17 cellular contexts compared by ENCODE assay signal in genomic region chr2:195413422-195413821, GRCh38.
A peak's percentile ranks its signal among the peaks of the same experiment; 100 is the strongest.
DNase-seq lines count a peak whose midpoint lies in the region; ATAC-seq and TF ChIP-seq lines count a peak whose summit lies in the region.
"Had no signal": no experiment of that assay in that cellular context is flagged by ENCODE, and none has a peak within 500 bp of the region (broad histone marks: within the 10 kb centered on the region; RNA-seq: fewer than 3 reads in every experiment).

No MANE protein-coding gene starts in this region.

- no peak overlapping the region for H2BK20ac ChIP-seq in H9 (ENCODE audit: low read depth, low read length, poor library complexity, severe bottlenecking)

- H3K9ac ChIP-seq in DND-41 (ENCODE audit: low read depth, low read length): no peak overlapping the region
- H3K9ac ChIP-seq in H9 (ENCODE audit: extremely low read depth, insufficient read length, low read length): no peak overlapping the region
- H3K9ac ChIP-seq: SK-N-SH had no signal

- H3K4me3 Mint-ChIP-seq in stimulated activated memory B cell treated with anti-CD40 and anti-IgM and Interleukin-4, amounts not matched to agents 10 μg/mL and 1 μg/mL and 100 μg/mL, for 72 hours: no peak overlapping the region
- H3K4me3 Mint-ChIP-seq in H9: no peak overlapping the region

- no peaks in the 10 kb centered on the region for H3K36me3 Mint-ChIP-seq in stimulated activated memory B cell treated with anti-CD40 and anti-IgM and Interleukin-4, amounts not matched to agents 10 μg/mL and 1 μg/mL and 100 μg/mL, for 72 hours
- no peaks in the 10 kb centered on the region for H3K36me3 Mint-ChIP-seq in H9 (ENCODE audit: insufficient read depth in 1 of 3, low read depth in 3 of 3)

- no peaks in the 10 kb centered on the region for H3K79me1 ChIP-seq in H9 (ENCODE audit: insufficient read depth, low read depth, low read length, poor library complexity, severe bottlenecking)

- H3K4ac ChIP-seq in H9 (ENCODE audit: low read depth, low read length): no peak overlapping the region

- no peak overlapping the region for H3T11ph ChIP-seq in H9 (ENCODE audit: low read length)

- no peak overlapping the region for H3K23ac ChIP-seq in H9 (ENCODE audit: insufficient read length, low read depth, low read length)

- peaks cover 28% of the 10 kb centered on the region for H3K4me1 Mint-ChIP-seq in stimulated activated memory B cell treated with anti-CD40 and anti-IgM and Interleukin-4, amounts not matched to agents 10 μg/mL and 1 μg/mL and 100 μg/mL, for 72 hours
- H3K4me1 Mint-ChIP-seq in H9: peaks cover 18 to 20% of the 10 kb centered on the region in 2 experiments

- H4K91ac ChIP-seq in H9 (ENCODE audit: insufficient read length, low read depth, low read length): no peak overlapping the region

- ATAC-seq in DND-41 (ENCODE audit: insufficient read depth, low read depth) (peak; percentile 68), HG02763 (IDR thresholded peaks at IDR 0.05; ENCODE audit: unreplicated experiment) (no peak)
- no peak for ATAC-seq in stimulated activated memory B cell treated with anti-CD40 and anti-IgM and Interleukin-4, amounts not matched to agents 10 μg/mL and 1 μg/mL and 100 μg/mL, for 72 hours
- ATAC-seq: HCT116, Right ventricle myocardium inferior had no signal

- H3K4me1 ChIP-seq in DND-41 (ENCODE audit: insufficient read depth, low read length): peaks cover 21% of the 10 kb centered on the region
- H3K4me1 ChIP-seq in H9 (ENCODE audit: insufficient read depth, low read length): peaks cover 4% of the 10 kb centered on the region

- H4K8ac ChIP-seq in H9 (replicated peaks; ENCODE audit: insufficient read length, low read depth, low read length): no peak overlapping the region

- H2AFZ ChIP-seq in DND-41 (ENCODE audit: low read depth, low read length) (peak overlapping the region; percentile 55; the same call in 1 of the 2 replicates), H9 (ENCODE audit: low read length) (no peak overlapping the region)

- H3K4me3 ChIP-seq in DND-41 (ENCODE audit: low read depth in 1 of 2, low read length in 2 of 2) (no peak overlapping the region), choroid plexus epithelial cell (ENCODE audit: low read depth, low read length) (no peak overlapping the region)
- H3K4me3 ChIP-seq: MG63 had no signal

- peak overlapping the region; percentile 56 for H3K27ac ChIP-seq in DND-41 (ENCODE audit: low read length)
- no peak overlapping the region for H3K27ac ChIP-seq in H9 (ENCODE audit: insufficient read length, low read depth, low read length)
- H3K27ac ChIP-seq: C4-2B had no signal

- H3K56ac ChIP-seq in H9 (ENCODE audit: insufficient read length, low read depth, low read length): no peak overlapping the region

- H3K79me2 ChIP-seq in DND-41 (ENCODE audit: insufficient read depth, low read length): no peaks in the 10 kb centered on the region
- H3K79me2 ChIP-seq in H9 (ENCODE audit: insufficient read depth, low read length): no peaks in the 10 kb centered on the region

- TF ChIP-seq CTCF in DND-41 (IDR thresholded peaks at IDR 0.05; ENCODE audit: borderline replicate concordance, extremely low read depth, low read length, poor library complexity, severe bottlenecking) (no peak), choroid plexus epithelial cell (conservative IDR thresholded peaks at IDR 0.05; ENCODE audit: low read depth, low read length) (no peak), H9 (conservative IDR thresholded peaks at IDR 0.05) (no peak)

- H2BK12ac ChIP-seq in H9 (ENCODE audit: insufficient read length, low read depth, low read length): no peak overlapping the region

- no peak overlapping the region for H3K4me2 ChIP-seq in DND-41 (ENCODE audit: insufficient read depth, low read length)
- H3K4me2 ChIP-seq in H9 (ENCODE audit: insufficient read depth, insufficient read length, low read length): no peak overlapping the region
- H3K4me2 ChIP-seq: SK-N-SH had no signal

- no peak overlapping the region for H2BK120ac ChIP-seq in H9 (ENCODE audit: low read depth, low read length, poor library complexity, severe bottlenecking)

- no peak overlapping the region for H3K18ac ChIP-seq in H9 (ENCODE audit: insufficient read length, low read depth, low read length)

- H3K27me3 ChIP-seq in DND-41 (ENCODE audit: insufficient read depth, low read length, poor library complexity): no peaks in the 10 kb centered on the region
- H3K27me3 ChIP-seq in H9 (ENCODE audit: insufficient read depth, low read length): no peaks in the 10 kb centered on the region
- H3K27me3 ChIP-seq: MG63 had no signal

- no peaks in the 10 kb centered on the region for H3K27me3 Mint-ChIP-seq in stimulated activated memory B cell treated with anti-CD40 and anti-IgM and Interleukin-4, amounts not matched to agents 10 μg/mL and 1 μg/mL and 100 μg/mL, for 72 hours
- H3K27me3 Mint-ChIP-seq in H9 (ENCODE audit: low read depth): no peaks in the 10 kb centered on the region

- no peak overlapping the region for H2BK5ac ChIP-seq in H9 (ENCODE audit: insufficient read length, low read length)

- H3K23me2 ChIP-seq in H9 (ENCODE audit: insufficient read length, low read depth, low read length, poor library complexity, severe bottlenecking): no peaks in the 10 kb centered on the region

- DNase-seq in DND-41 (peak; percentile 27), M059J (ENCODE audit: low read depth) (peak; percentile 23), choroid plexus epithelial cell (ENCODE audit: low read depth) (peak; percentile 20), H9 (no peak), NCI-H2227 (lab: John Stamatoyannopoulos, UW; ENCODE audit: unreplicated experiment) (no peak)
- DNase-seq: COR-L47, MG63, NCI-H1092 treated with DMSO at 0.1 percent for 48 hours, NCI-H1694, NCI-H446 treated with DMSO at 0.1 percent for 48 hours, NCI-H748 treated with DMSO at 0.1 percent for 48 hours, SK-N-SH had no signal

- WGBS in H9 (ENCODE audit: extremely low coverage, insufficient read length, low lambda C conversion rate): no CpG with 5 or more reads among the region's 8 CpGs

- H4K20me1 ChIP-seq in DND-41 (ENCODE audit: insufficient read depth, low read length) (no peaks in the 10 kb centered on the region), H9 (ENCODE audit: control insufficient read depth, insufficient read depth, insufficient read length) (no peaks in the 10 kb centered on the region)

- H3K36me3 ChIP-seq in DND-41 (ENCODE audit: insufficient read depth, low read length): no peaks in the 10 kb centered on the region
- H3K36me3 ChIP-seq: MG63 had no signal

- no peak overlapping the region; the same call in 1 of the 2 replicates for H3K14ac ChIP-seq in H9 (ENCODE audit: insufficient read depth, low read length)

- H4K5ac ChIP-seq in H9 (ENCODE audit: insufficient read length, low read depth, low read length): no peak overlapping the region

- peak overlapping the region; percentile 9 for H3K27ac Mint-ChIP-seq in stimulated activated memory B cell treated with anti-CD40 and anti-IgM and Interleukin-4, amounts not matched to agents 10 μg/mL and 1 μg/mL and 100 μg/mL, for 72 hours
- no peak overlapping the region; a peak in 1 of 7 replicates for H3K27ac Mint-ChIP-seq in H9

- no peaks in the 10 kb centered on the region for H3K9me3 ChIP-seq in DND-41 (ENCODE audit: insufficient read depth, low read length, severe bottlenecking)
- no peaks in the 10 kb centered on the region for H3K9me3 ChIP-seq in H9 (ENCODE audit: control insufficient read depth, low read depth, low read length)
- H3K9me3 ChIP-seq: MG63, SK-N-SH had no signal

- H3K9me3 Mint-ChIP-seq in stimulated activated memory B cell treated with anti-CD40 and anti-IgM and Interleukin-4, amounts not matched to agents 10 μg/mL and 1 μg/mL and 100 μg/mL, for 72 hours: no peaks in the 10 kb centered on the region
- H3K9me3 Mint-ChIP-seq in H9: no peaks in the 10 kb centered on the region

- no peak overlapping the region for H2BK15ac ChIP-seq in H9 (ENCODE audit: low read depth, low read length)

- no peak overlapping the region for H2AK5ac ChIP-seq in H9 (ENCODE audit: insufficient read length, low read length)

Comparison
In these comparisons a context has a peak if more than half of its experiments do, and no peak if none do; other contexts are left out.
1. DNase-seq: peak in DND-41 (single experiment), M059J (single experiment) and choroid plexus epithelial cell (single experiment); none in H9 (single experiment) and NCI-H2227 (single experiment).